8 cellular contexts compared by ENCODE assay signal in genomic region chr2:111485895-111486294, GRCh38.
DNase-seq lines count a peak whose midpoint lies in the region; ATAC-seq and TF ChIP-seq lines count a peak whose summit lies in the region.
"Not testable (repeated sequence)": the region's sequence is repeated elsewhere in the genome, so short reads cannot be mapped to it uniquely, and the experiment has no call there.

No MANE protein-coding gene starts in this region.

- H3K4me3 ChIP-seq in CD8-positive, alpha-beta memory T cell (ENCODE audit: low read length); NB4 (ENCODE audit: low read depth, low read length); upper lobe of right lung: not testable (repeated sequence)

- H3K4me3 Mint-ChIP-seq in CD8-positive, alpha-beta memory T cell, result peak overlapping the region in 5 of 7 donors; percentile 13 to 80 (median 49)
- H3K4me3 Mint-ChIP-seq in activated CD4-positive, alpha-beta memory T cell treated with anti-CD3 and anti-CD28 coated beads, Interleukin-2, amount 10 ng/mL, durations not matched to agents 7 days and 5 days, result peak overlapping the region; percentile 5
- H3K4me3 Mint-ChIP-seq in central memory CD8-positive, alpha-beta T cell, result peak overlapping the region; percentile 61
- H3K4me3 Mint-ChIP-seq in immature natural killer cell (peak overlapping the region; percentile 77 to 90 (median 82)), natural killer cell (peak overlapping the region; percentile 68)

- H3K27ac ChIP-seq in CD8-positive, alpha-beta memory T cell (ENCODE audit: low read depth, low read length); upper lobe of right lung: not testable (repeated sequence)

- H3K27me3 ChIP-seq in CD8-positive, alpha-beta memory T cell (ENCODE audit: insufficient read depth, low read length, poor library complexity, severe bottlenecking); upper lobe of right lung: not testable (repeated sequence)

- H3K36me3 ChIP-seq in CD8-positive, alpha-beta memory T cell (ENCODE audit: insufficient read depth, low read length); upper lobe of right lung: not testable (repeated sequence)

- not testable (repeated sequence) for TF ChIP-seq POLR2A in NB4 (IDR thresholded peaks at IDR 0.05; ENCODE audit: extremely low read depth, insufficient read length)

- H3K27ac Mint-ChIP-seq in CD8-positive, alpha-beta memory T cell, result peak overlapping the region in 5 of 8 donors; percentile 62 to 95 (median 81)
- H3K27ac Mint-ChIP-seq in activated CD4-positive, alpha-beta memory T cell treated with anti-CD3 and anti-CD28 coated beads, Interleukin-2, amount 10 ng/mL, durations not matched to agents 7 days and 5 days, result peak overlapping the region; percentile 89
- peak overlapping the region; percentile 51 for H3K27ac Mint-ChIP-seq in central memory CD8-positive, alpha-beta T cell (ENCODE audit: low read depth)
- H3K27ac Mint-ChIP-seq in immature natural killer cell, result peak overlapping the region; percentile 79 to 98 (median 94)
- peak overlapping the region; percentile 64 to 88 for H3K27ac Mint-ChIP-seq in natural killer cell

- not testable (repeated sequence) for H3K9me3 Mint-ChIP-seq in CD8-positive, alpha-beta memory T cell; activated CD4-positive, alpha-beta memory T cell treated with anti-CD3 and anti-CD28 coated beads, Interleukin-2, amount 10 ng/mL, durations not matched to agents 7 days and 5 days; central memory CD8-positive, alpha-beta T cell; immature natural killer cell; natural killer cell

- intact Hi-C loops in natural killer cell (cut with micrococcal nuclease); upper lobe of right lung (cut with DNase I): not testable (repeated sequence)

- TF ChIP-seq CTCF in NB4 (IDR thresholded peaks at IDR 0.05; ENCODE audit: low read depth, low read length); natural killer cell (IDR thresholded peaks at IDR 0.05); upper lobe of right lung (IDR thresholded peaks at IDR 0.05): not testable (repeated sequence)

- CTCF ChIA-PET in CD8-positive, alpha-beta memory T cell (lab: Charles Lee); activated CD4-positive, alpha-beta memory T cell treated with anti-CD3 and anti-CD28 coated beads, Interleukin-2, amount 10 ng/mL, durations not matched to agents 7 days and 5 days (lab: Charles Lee): not testable (repeated sequence)

- ATAC-seq in central memory CD8-positive, alpha-beta T cell (replicated peaks; ENCODE audit: extremely low read depth, poor library complexity, severe bottlenecking), result not testable (repeated sequence)
- peak; percentile 62 to 78 (median 70) for ATAC-seq in natural killer cell
- peak; percentile 10 for ATAC-seq in upper lobe of right lung

- H3K27me3 Mint-ChIP-seq in CD8-positive, alpha-beta memory T cell; activated CD4-positive, alpha-beta memory T cell treated with anti-CD3 and anti-CD28 coated beads, Interleukin-2, amount 10 ng/mL, durations not matched to agents 7 days and 5 days; central memory CD8-positive, alpha-beta T cell; immature natural killer cell (ENCODE audit: low read depth in 3 of 3); natural killer cell (ENCODE audit: low read depth in 2 of 2): not testable (repeated sequence)

- peaks cover 12 to 15% (median 14%) of the 10 kb centered on the region in 3 donors for H3K4me1 Mint-ChIP-seq in CD8-positive, alpha-beta memory T cell
- peaks cover 38% of the 10 kb centered on the region for H3K4me1 Mint-ChIP-seq in activated CD4-positive, alpha-beta memory T cell treated with anti-CD3 and anti-CD28 coated beads, Interleukin-2, amount 10 ng/mL, durations not matched to agents 7 days and 5 days
- H3K4me1 Mint-ChIP-seq in central memory CD8-positive, alpha-beta T cell, result not testable (repeated sequence)
- H3K4me1 Mint-ChIP-seq in immature natural killer cell (peaks cover 24 to 31% of the 10 kb centered on the region in 2 donors), natural killer cell (peaks cover 8 to 14% of the 10 kb centered on the region in 2 donors)

- POLR2A ChIA-PET in CD8-positive, alpha-beta memory T cell (lab: Charles Lee); activated CD4-positive, alpha-beta memory T cell treated with anti-CD3 and anti-CD28 coated beads, Interleukin-2, amount 10 ng/mL, durations not matched to agents 7 days and 5 days (lab: Charles Lee): not testable (repeated sequence)

- H3K9me3 ChIP-seq in CD8-positive, alpha-beta memory T cell (ENCODE audit: low read length); upper lobe of right lung: not testable (repeated sequence)

- H3K36me3 Mint-ChIP-seq in CD8-positive, alpha-beta memory T cell; central memory CD8-positive, alpha-beta T cell (ENCODE audit: insufficient read depth); immature natural killer cell; natural killer cell: not testable (repeated sequence)
- H3K36me3 Mint-ChIP-seq in activated CD4-positive, alpha-beta memory T cell treated with anti-CD3 and anti-CD28 coated beads, Interleukin-2, amount 10 ng/mL, durations not matched to agents 7 days and 5 days (ENCODE audit: low read depth), result peaks cover 19% of the 10 kb centered on the region

- not testable (repeated sequence) for DNase-seq in CD8-positive, alpha-beta memory T cell; activated CD4-positive, alpha-beta memory T cell treated with anti-CD3 and anti-CD28 coated beads, Interleukin-2, amount 10 ng/mL, durations not matched to agents 7 days and 5 days; central memory CD8-positive, alpha-beta T cell (ENCODE audit: low spot score in 2 of 2); natural killer cell; upper lobe of right lung
- DNase-seq in NB4 (ENCODE audit: low read depth) (peak; percentile 53), immature natural killer cell (peak; percentile 27 to 46 (median 35))
- DNase-seq in activated T-cell treated with anti-CD3 and anti-CD28 coated beads, Interleukin-2, amount 50 U/mL, for 48 hours, result peak; percentile 13 to 18

- not testable (repeated sequence) for H3K4me1 ChIP-seq in CD8-positive, alpha-beta memory T cell (ENCODE audit: insufficient read depth, low read length); upper lobe of right lung

Comparison
In these comparisons a context has a peak if more than half of its experiments do, and no peak if none do; other contexts are left out.
1. H3K4me3 Mint-ChIP-seq: peak in every context shown above with its lines; median percentile 82 in immature natural killer cell; 68 in natural killer cell; 61 in central memory CD8-positive, alpha-beta T cell; 49 in CD8-positive, alpha-beta memory T cell; 5 in activated CD4-positive, alpha-beta memory T cell treated with anti-CD3 and anti-CD28 coated beads, Interleukin-2, amount 10 ng/mL, durations not matched to agents 7 days and 5 days.